ENCODE assay signal across 1 cellular context in genomic region chr16:54066451-54067056, GRCh38.
TF ChIP-seq lines count a peak whose summit lies in the region.

No MANE protein-coding gene starts in this region.

TF ChIP-seq in SK-N-SH, 30 proteins besides CTCF, POLR2A, EP300 and RAD21 (continued from another document):
- TF ChIP-seq PBX3 (IDR thresholded peaks at IDR 0.05): 0 out of 2 replicates have a peak, but pooled peaks have one; percentile 9
